Comparison of ENCODE assay signal across 18 cellular contexts in the genomic region with DNA sequence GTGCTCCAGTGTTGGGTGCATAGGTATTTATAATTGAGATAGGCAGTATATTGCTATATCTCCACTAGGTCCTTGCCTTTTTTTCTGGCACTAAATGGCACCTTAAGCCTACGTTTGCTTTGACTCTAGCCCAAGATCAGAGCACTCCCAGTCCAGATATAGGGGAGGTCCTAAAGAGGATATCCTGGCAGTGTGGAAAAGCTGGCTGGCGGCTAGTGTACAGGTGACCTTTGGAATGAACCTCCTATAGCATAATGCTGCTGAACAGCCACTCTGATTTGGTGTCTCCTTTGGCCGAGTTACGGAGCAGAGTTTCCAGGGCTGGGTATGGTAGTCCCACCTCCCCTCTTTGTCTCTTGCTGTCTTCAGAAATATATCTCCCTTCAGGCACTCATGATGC. TPM values are rescaled to one million over a fixed set of nuclear protein-coding genes. Genes with fewer than 3 reads are reported as not detected.
DNase-seq lines count a peak whose midpoint lies in the region; ATAC-seq, FAIRE-seq and TF ChIP-seq lines count a peak whose summit lies in the region.
"Had no signal": no experiment of that assay in that cellular context is flagged by ENCODE, and none has a peak within 500 bp of the region (broad histone marks: within the 10 kb centered on the region; RNA-seq: fewer than 3 reads in every experiment).

No MANE protein-coding gene starts in this region.

- H3K36me3 ChIP-seq in astrocyte (ENCODE audit: insufficient read depth, low read length) (no peaks in the 10 kb centered on the region), mesenchymal stem cell (ENCODE audit: control insufficient read depth in 1 of 2, insufficient read depth in 2 of 2, low read depth in 1 of 2, low read length in 2 of 2) (no peaks in the 10 kb centered on the region), uterus (no peaks in the 10 kb centered on the region)
- H3K36me3 ChIP-seq: BE2C had no signal

- intact Hi-C loops in uterus (cut with DNase I; ENCODE audit: low total_unique reads): no loop called here

- no peak for TF ChIP-seq POLR2A in uterus (IDR thresholded peaks at IDR 0.05)

- H3K4ac ChIP-seq in mesenchymal stem cell (ENCODE audit: low read depth in 1 of 2, low read length in 2 of 2): no peak overlapping the region

- H4K8ac ChIP-seq in mesenchymal stem cell (ENCODE audit: low read length): no peak overlapping the region

- peaks cover 38% of the 10 kb centered on the region for H3K4me1 Mint-ChIP-seq in stimulated activated naive CD8-positive, alpha-beta T cell treated with anti-CD3 and anti-CD28 coated beads, Interleukin-15, amount 100 ng/mL, for 72 hours
- no peaks in the 10 kb centered on the region for H3K4me1 Mint-ChIP-seq in astrocyte (ENCODE audit: low read depth, unreplicated experiment)
- H3K4me1 Mint-ChIP-seq: GM23338 had no signal

- peak; percentile 37 for ATAC-seq in stimulated activated naive CD8-positive, alpha-beta T cell treated with anti-CD3 and anti-CD28 coated beads, Interleukin-15, Interleukin-2, amounts not matched to agents 100 U/mL and 50 U/mL, for 24 hours
- ATAC-seq in stimulated activated naive CD8-positive, alpha-beta T cell treated with anti-CD3 and anti-CD28 coated beads, Interleukin-15, amount 100 ng/mL, for 72 hours: no peak
- ATAC-seq in HG02610 (IDR thresholded peaks at IDR 0.05; ENCODE audit: unreplicated experiment) (no peak), HG02938 (IDR thresholded peaks at IDR 0.05; ENCODE audit: unreplicated experiment) (no peak)
- ATAC-seq: GM23338 had no signal

- H2BK15ac ChIP-seq in mesenchymal stem cell (ENCODE audit: low read depth, poor library complexity, severe bottlenecking): no peak overlapping the region

- H3K9me3 Mint-ChIP-seq in stimulated activated naive CD8-positive, alpha-beta T cell treated with anti-CD3 and anti-CD28 coated beads, Interleukin-15, amount 100 ng/mL, for 72 hours: no peaks in the 10 kb centered on the region
- no peaks in the 10 kb centered on the region for H3K9me3 Mint-ChIP-seq in astrocyte (ENCODE audit: unreplicated experiment)
- H3K9me3 Mint-ChIP-seq: CD4-positive, alpha-beta memory T cell; GM23338 had no signal

- H3K4me1 ChIP-seq in astrocyte (ENCODE audit: insufficient read depth, low read length) (no peaks in the 10 kb centered on the region), mesenchymal stem cell (ENCODE audit: control insufficient read depth, insufficient read depth, low read depth, low read length) (no peaks in the 10 kb centered on the region), uterus (no peaks in the 10 kb centered on the region)
- H3K4me1 ChIP-seq: BE2C had no signal

- H3K9me3 ChIP-seq in astrocyte (ENCODE audit: insufficient read depth, low read depth, low read length) (no peaks in the 10 kb centered on the region), mesenchymal stem cell (ENCODE audit: control insufficient read depth, low read length) (no peaks in the 10 kb centered on the region), uterus (no peaks in the 10 kb centered on the region)
- H3K9me3 ChIP-seq: BE2C had no signal

- H3K36me3 Mint-ChIP-seq in astrocyte (ENCODE audit: low read depth, unreplicated experiment): no peaks in the 10 kb centered on the region
- H3K36me3 Mint-ChIP-seq: CD4-positive, alpha-beta memory T cell had no signal

- H3K79me2 ChIP-seq in astrocyte (ENCODE audit: insufficient read depth, low read length): no peaks in the 10 kb centered on the region

- no peaks in the 10 kb centered on the region for H3K27me3 ChIP-seq in astrocyte (ENCODE audit: insufficient read depth, low read length)
- H3K27me3 ChIP-seq in mesenchymal stem cell (ENCODE audit: control insufficient read depth in 1 of 2, insufficient read depth in 1 of 2, low read length in 2 of 2): no peaks in the 10 kb centered on the region
- H3K27me3 ChIP-seq in uterus: peaks cover 0 to 4% of the 10 kb centered on the region in 2 donors
- H3K27me3 ChIP-seq: BE2C had no signal

- no peak overlapping the region for H3K27ac Mint-ChIP-seq in stimulated activated naive CD8-positive, alpha-beta T cell treated with anti-CD3 and anti-CD28 coated beads, Interleukin-15, amount 100 ng/mL, for 72 hours
- no peak overlapping the region for H3K27ac Mint-ChIP-seq in astrocyte (ENCODE audit: unreplicated experiment)
- H3K27ac Mint-ChIP-seq: CD4-positive, alpha-beta memory T cell; GM23338 had no signal

- FAIRE-seq in astrocyte (lab: Jason Lieb, UNC): peak; percentile 49
- FAIRE-seq: A204.1, G401.6, GM12891 had no signal

- H3K27ac ChIP-seq in astrocyte (ENCODE audit: low read depth, low read length) (no peak overlapping the region), mesenchymal stem cell (ENCODE audit: low read length, poor library complexity, severe bottlenecking) (no peak overlapping the region), uterus (no peak overlapping the region)
- H3K27ac ChIP-seq: C4-2B had no signal

- no peaks in the 10 kb centered on the region for H4K20me1 ChIP-seq in astrocyte (ENCODE audit: insufficient read depth, low read length)

- 100% methylated on average over 1 of the region's 4 CpGs for WGBS in mesenchymal stem cell

- no peak overlapping the region for H2BK5ac ChIP-seq in mesenchymal stem cell (ENCODE audit: low read depth, low read length, poor library complexity, severe bottlenecking)

- no peak overlapping the region for H3K9ac ChIP-seq in astrocyte (ENCODE audit: low read length)
- H3K9ac ChIP-seq in mesenchymal stem cell (ENCODE audit: low read length): no peak overlapping the region

- no peak for DNase-seq in stimulated activated naive CD8-positive, alpha-beta T cell treated with anti-CD3 and anti-CD28 coated beads, Interleukin-15, Interleukin-2, amounts not matched to agents 100 U/mL and 50 U/mL, for 24 hours
- no peak for DNase-seq in stimulated activated naive CD8-positive, alpha-beta T cell treated with anti-CD3 and anti-CD28 coated beads, Interleukin-15, amount 100 ng/mL, for 72 hours
- no peak for DNase-seq in astrocyte (ENCODE audit: low read depth)
- no peak for DNase-seq in mesenchymal stem cell
- no peak for DNase-seq in mucosa of gallbladder (ENCODE audit: low spot score)
- no peak for DNase-seq in uterus
- DNase-seq: BE2C; CD4-positive, alpha-beta memory T cell; DMS79 treated with DMSO at 0.1 percent for 48 hours; EL; H7 had no signal

- no peak for TF ChIP-seq CTCF in astrocyte (IDR thresholded peaks at IDR 0.05; ENCODE audit: insufficient read depth, low read depth, low read length)
- no peak for TF ChIP-seq CTCF in uterus (IDR thresholded peaks at IDR 0.05)

- no peak overlapping the region for H3K23ac ChIP-seq in mesenchymal stem cell (ENCODE audit: low read length in 2 of 2)

- H4K91ac ChIP-seq in mesenchymal stem cell (ENCODE audit: low read length): peak overlapping the region; percentile 56

- H3K4me3 Mint-ChIP-seq in stimulated activated naive CD8-positive, alpha-beta T cell treated with anti-CD3 and anti-CD28 coated beads, Interleukin-15, amount 100 ng/mL, for 72 hours: no peak overlapping the region
- no peak overlapping the region for H3K4me3 Mint-ChIP-seq in astrocyte (ENCODE audit: unreplicated experiment)
- H3K4me3 Mint-ChIP-seq: CD4-positive, alpha-beta memory T cell; GM23338 had no signal

- H2AFZ ChIP-seq in astrocyte (ENCODE audit: low read depth, low read length) (no peak overlapping the region), mesenchymal stem cell (ENCODE audit: low read depth, low read length) (no peak overlapping the region)
- H2AFZ ChIP-seq: GM23338 had no signal

- no peak overlapping the region for H2AK5ac ChIP-seq in mesenchymal stem cell (ENCODE audit: low read length, severe bottlenecking)

- H2BK120ac ChIP-seq in mesenchymal stem cell (ENCODE audit: low read depth, low read length): no peak overlapping the region

- H3K4me2 ChIP-seq in astrocyte (ENCODE audit: low read length) (no peak overlapping the region), mesenchymal stem cell (ENCODE audit: low read length, poor library complexity, severe bottlenecking) (no peak overlapping the region)
- H3K4me2 ChIP-seq: GM23338 had no signal

- H3K14ac ChIP-seq in mesenchymal stem cell (ENCODE audit: low read length in 2 of 2): no peak overlapping the region

- H3K18ac ChIP-seq in mesenchymal stem cell (ENCODE audit: low read depth in 1 of 2, low read length in 2 of 2): peak overlapping the region in 1 of 2 experiments; percentile 19

- no peaks in the 10 kb centered on the region for H3K79me1 ChIP-seq in mesenchymal stem cell (replicated peaks; ENCODE audit: low read length, poor library complexity, severe bottlenecking)

- H3K4me3 ChIP-seq in astrocyte (ENCODE audit: insufficient read depth, low read depth, low read length) (no peak overlapping the region), mesenchymal stem cell (ENCODE audit: insufficient read depth in 1 of 2, low read depth in 1 of 2, low read length in 2 of 2) (no peak overlapping the region), uterus (no peak overlapping the region)
- H3K4me3 ChIP-seq: GM23338 had no signal

- H2BK12ac ChIP-seq in mesenchymal stem cell (ENCODE audit: low read length in 2 of 2): no peak overlapping the region

- H3K27me3 Mint-ChIP-seq in stimulated activated naive CD8-positive, alpha-beta T cell treated with anti-CD3 and anti-CD28 coated beads, Interleukin-15, amount 100 ng/mL, for 72 hours: no peaks in the 10 kb centered on the region
- no peaks in the 10 kb centered on the region for H3K27me3 Mint-ChIP-seq in astrocyte (ENCODE audit: low read depth, unreplicated experiment)
- H3K27me3 Mint-ChIP-seq: CD4-positive, alpha-beta memory T cell had no signal

RNA-seq across cellular contexts. Expression of a gene that starts 53.8 kb away (rescaled TPM):
- 0.24 and 0.36 TPM in 2 replicates for total RNA-seq in astrocyte
- 0.41 TPM for polyA plus RNA-seq in mesenchymal stem cell (2013, experiment 1 of 2)
- polyA plus RNA-seq in mesenchymal stem cell (2013, experiment 2 of 2): 0.34 TPM
- total RNA-seq in mucosa of gallbladder: 1.1 TPM
- total RNA-seq in uterus: 1 to 10 TPM; 1.5 to 4.3 (median 2.3) TPM
